Comparison of ENCODE assay signal across 14 cellular contexts in the genomic region with DNA sequence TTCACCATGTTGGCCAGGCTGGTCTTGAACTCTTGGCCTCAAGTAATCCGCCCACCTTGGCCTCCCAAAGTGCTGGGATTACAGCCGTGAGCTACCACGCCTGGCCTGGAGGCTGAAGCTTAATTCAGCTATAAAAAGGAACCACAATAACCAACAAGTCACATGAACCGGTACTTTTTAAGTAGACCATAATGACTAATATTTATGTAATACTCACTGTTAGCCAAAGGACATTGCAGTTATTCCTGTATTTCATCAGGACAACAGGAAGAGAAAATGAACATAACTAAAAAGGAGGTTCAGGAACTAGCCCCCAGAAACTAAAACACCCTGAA. TPM values are rescaled to one million over a fixed set of nuclear protein-coding genes. Genes with fewer than 3 reads are reported as not detected.
DNase-seq lines count a peak whose midpoint lies in the region; ATAC-seq, FAIRE-seq and TF ChIP-seq lines count a peak whose summit lies in the region.
"Had no signal": no experiment of that assay in that cellular context is flagged by ENCODE, and none has a peak within 500 bp of the region (broad histone marks: within the 10 kb centered on the region; RNA-seq: fewer than 3 reads in every experiment).

No MANE protein-coding gene starts in this region.

- no peak for TF ChIP-seq CTCF in CD14-positive monocyte (IDR thresholded peaks at IDR 0.05)
- no peak for TF ChIP-seq CTCF in NB4 (IDR thresholded peaks at IDR 0.05; ENCODE audit: low read depth, low read length)
- TF ChIP-seq CTCF in bronchial epithelial cell (IDR thresholded peaks at IDR 0.05; ENCODE audit: insufficient read depth, low read length, severe bottlenecking) = no peak
- TF ChIP-seq CTCF in lower lobe of right lung (IDR thresholded peaks at IDR 0.05) = no peak

- H3K27me3 Mint-ChIP-seq in CD14-positive monocyte (ENCODE audit: low read depth in 3 of 3) = peaks cover 0 to 2% (median 0%) of the 10 kb centered on the region in 3 donors

- no peaks in the 10 kb centered on the region for H3K9me3 ChIP-seq in lower lobe of right lung
- H3K9me3 ChIP-seq: vagina had no signal

- peaks cover 85% of the 10 kb centered on the region for H3K4me1 Mint-ChIP-seq in CD14-positive monocyte
- H3K4me1 Mint-ChIP-seq: CD8-positive, alpha-beta memory T cell had no signal

- H3K4me3 Mint-ChIP-seq in CD14-positive monocyte = peak overlapping the region in 1 of 2 donors; percentile 26
- H3K4me3 Mint-ChIP-seq: CD8-positive, alpha-beta memory T cell; nephron had no signal

- intact Hi-C loops in CD14-positive monocyte (cut with micrococcal nuclease) = loop anchor here in 1 of 2 donors (2.0 to 5.0 kb wide), 2 partner anchors 25 to 46 kb away; no protein-coding TSS in a partner anchor
- intact Hi-C loops in lower lobe of right lung (cut with DNase I) = no loop called here

- DNase-seq in CD14-positive monocyte (ENCODE audit: low spot score) (peak; percentile 80), NB4 (ENCODE audit: low read depth) (peak; percentile 80), bronchial epithelial cell (ENCODE audit: low read depth) (peak; percentile 90), lower lobe of right lung (no peak), NCI-H748 (lab: John Stamatoyannopoulos, UW; ENCODE audit: unreplicated experiment) (no peak), inferior parietal cortex (ENCODE audit: extremely low spot score) (no peak)
- no peak for DNase-seq in activated CD8-positive, alpha-beta memory T cell treated with anti-CD3 and anti-CD28 coated beads for 24 hours
- DNase-seq: activated naive CD4-positive, alpha-beta T cell treated with anti-CD3 and anti-CD28 coated beads, Interleukin-2, amount 50 U/mL, for 16 hours; CD8-positive, alpha-beta memory T cell; MM.1S; NCI-H526 had no signal

- H3K27me3 ChIP-seq in bronchial epithelial cell (ENCODE audit: control insufficient read depth, insufficient read depth, low read length) (no peaks in the 10 kb centered on the region), lower lobe of right lung (ENCODE audit: low read depth) (no peaks in the 10 kb centered on the region)
- H3K27me3 ChIP-seq: vagina had no signal

- ATAC-seq in lower lobe of right lung (peak; percentile 28 to 56), GM19324 (IDR thresholded peaks at IDR 0.05; ENCODE audit: low FRiP score, unreplicated experiment) (no peak)

- H3K4me1 ChIP-seq in lower lobe of right lung = peaks cover 16% of the 10 kb centered on the region

- H3K9me3 Mint-ChIP-seq in CD14-positive monocyte = peaks cover 0 to 1% (median 0%) of the 10 kb centered on the region in 7 donors
- H3K9me3 Mint-ChIP-seq: CD8-positive, alpha-beta memory T cell; nephron had no signal

- H3K36me3 ChIP-seq in bronchial epithelial cell (ENCODE audit: control insufficient read depth, insufficient read depth, low read length) (no peaks in the 10 kb centered on the region), lower lobe of right lung (peaks cover 43% of the 10 kb centered on the region)

- TF ChIP-seq POLR2A in NB4 (IDR thresholded peaks at IDR 0.05; ENCODE audit: extremely low read depth, insufficient read length) = no peak

- no peak overlapping the region for H3K4me3 ChIP-seq in NB4 (ENCODE audit: low read depth, low read length)
- no peak overlapping the region for H3K4me3 ChIP-seq in bronchial epithelial cell (ENCODE audit: low read depth, low read length)
- H3K4me3 ChIP-seq in lower lobe of right lung = no peak overlapping the region
- H3K4me3 ChIP-seq: vagina had no signal

- peaks cover 10% of the 10 kb centered on the region in 2 donors for H3K36me3 Mint-ChIP-seq in CD14-positive monocyte
- H3K36me3 Mint-ChIP-seq: CD8-positive, alpha-beta memory T cell had no signal

- FAIRE-seq in bronchial epithelial cell (lab: Jason Lieb, UNC) = no peak

- H3K27ac ChIP-seq in lower lobe of right lung = no peak overlapping the region
- H3K27ac ChIP-seq: vagina had no signal

- H3K27ac Mint-ChIP-seq in CD14-positive monocyte = peak overlapping the region; percentile 93 to 98 (median 95)
- H3K27ac Mint-ChIP-seq: CD8-positive, alpha-beta memory T cell; nephron had no signal

RNA-seq across cellular contexts. Expression of a gene that starts 49.0 kb away (rescaled TPM):
- polyA plus RNA-seq in CD14-positive monocyte = 10 to 100 TPM in 1 of 2 donors, 1 to 10 TPM in 1; 9.1 to 11.4 TPM
- total RNA-seq in bronchial epithelial cell (31.4 and 37.1 TPM in 2 replicates), lower lobe of right lung (23.6 TPM)

Comparison
In these comparisons a context has a peak if more than half of its experiments do, and no peak if none do; other contexts are left out.
1. DNase-seq: peak in CD14-positive monocyte (single experiment), NB4 (single experiment) and bronchial epithelial cell (single experiment); none in lower lobe of right lung (single experiment), NCI-H748 (single experiment), activated CD8-positive, alpha-beta memory T cell treated with anti-CD3 and anti-CD28 coated beads for 24 hours (single experiment) and inferior parietal cortex (single experiment).